Comparison of ENCODE assay signal across 22 cellular contexts in the genomic region with DNA sequence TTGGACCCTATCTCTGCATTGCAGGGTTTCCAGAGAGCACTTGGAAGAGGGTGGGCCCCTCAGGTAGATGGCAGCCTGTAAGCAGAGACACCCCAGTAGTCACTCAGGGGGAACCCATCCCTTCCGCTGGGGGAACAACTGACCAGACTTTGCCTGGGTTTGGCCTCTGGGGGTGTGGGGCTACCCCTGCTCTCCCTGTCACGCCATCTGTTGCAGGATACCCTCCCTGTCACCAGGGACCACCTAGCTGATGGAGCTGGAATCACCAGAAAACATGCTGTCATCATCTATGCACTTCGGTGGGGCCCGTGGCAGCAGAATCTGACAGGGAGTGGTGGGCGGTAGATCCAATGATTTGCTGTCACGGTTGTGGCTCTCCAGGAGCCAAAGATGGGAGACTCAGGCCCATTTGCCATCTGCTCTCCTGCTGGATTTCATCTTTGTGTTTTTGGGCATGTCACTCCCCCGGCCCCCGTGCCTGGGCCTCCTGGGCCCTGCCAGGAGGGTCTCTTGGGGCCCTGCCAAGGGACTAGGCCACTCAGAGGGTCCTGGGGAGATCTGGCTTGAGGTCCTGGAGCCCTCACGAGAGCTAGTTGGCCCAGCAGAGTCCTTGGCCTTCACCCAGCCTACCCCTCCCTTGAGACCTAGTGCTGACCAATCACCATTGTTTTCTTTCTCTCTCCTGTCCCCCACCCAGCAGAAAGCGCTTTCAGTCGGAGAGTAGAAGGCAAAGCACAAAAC. TPM values are rescaled to one million over a fixed set of nuclear protein-coding genes. Genes with fewer than 3 reads are reported as not detected.
DNase-seq lines count a peak whose midpoint lies in the region; ATAC-seq and TF ChIP-seq lines count a peak whose summit lies in the region.
"Had no signal": no experiment of that assay in that cellular context is flagged by ENCODE, and none has a peak within 500 bp of the region (broad histone marks: within the 10 kb centered on the region; RNA-seq: fewer than 3 reads in every experiment).

No MANE protein-coding gene starts in this region.

- H3K27ac ChIP-seq in neuronal stem cell (replicated peaks; ENCODE audit: low read length), result peak overlapping the region; percentile 53
- no peak overlapping the region for H3K27ac ChIP-seq in naive thymus-derived CD4-positive, alpha-beta T cell (ENCODE audit: low read depth, low read length)
- no peak overlapping the region for H3K27ac ChIP-seq in RWPE1
- H3K27ac ChIP-seq: thoracic aorta had no signal

- H2AK5ac ChIP-seq in neuronal stem cell (ENCODE audit: low read depth, low read length), result peak overlapping the region; percentile 7

- no peaks in the 10 kb centered on the region for H3K79me1 ChIP-seq in neuronal stem cell (ENCODE audit: low read depth, low read length)

- H3K27me3 Mint-ChIP-seq in naive thymus-derived CD4-positive, alpha-beta T cell, result no peaks in the 10 kb centered on the region
- H3K27me3 Mint-ChIP-seq: activated naive CD4-positive, alpha-beta T cell treated with anti-CD3 and anti-CD28 coated beads, Interleukin-2, amount 50 U/mL, for 24 hours; activated T-helper 17 cell treated with anti-CD3 and anti-CD28 coated beads, Interleukin-2, amount 50 U/mL, for 72 hours; CD4-positive, alpha-beta memory T cell had no signal

- no peaks in the 10 kb centered on the region for H3K9me3 Mint-ChIP-seq in naive thymus-derived CD4-positive, alpha-beta T cell
- H3K9me3 Mint-ChIP-seq: activated naive CD4-positive, alpha-beta T cell treated with anti-CD3 and anti-CD28 coated beads, Interleukin-2, amount 50 U/mL, for 24 hours; activated T-helper 17 cell treated with anti-CD3 and anti-CD28 coated beads, Interleukin-2, amount 50 U/mL, for 72 hours had no signal

- 0 out of 2 replicates have a peak, but pooled peaks have one; percentile 7 for TF ChIP-seq CTCF in BE2C (IDR thresholded peaks at IDR 0.05; ENCODE audit: low read depth, low read length)
- no peak for TF ChIP-seq CTCF in GM10248 (IDR thresholded peaks at IDR 0.05; ENCODE audit: control extremely low read depth, extremely low read depth, low read depth, missing control alignments)
- TF ChIP-seq CTCF in fibroblast of the aortic adventitia (IDR thresholded peaks at IDR 0.05; ENCODE audit: insufficient read depth, low read length), result no peak
- TF ChIP-seq CTCF in RWPE1 (conservative IDR thresholded peaks at IDR 0.05; ENCODE audit: low read depth), result no peak

- H2AFZ ChIP-seq in neuronal stem cell (ENCODE audit: low read length), result no peak overlapping the region

- H3K18ac ChIP-seq in neuronal stem cell (ENCODE audit: low read length), result no peak overlapping the region

- H3K14ac ChIP-seq in neuronal stem cell (ENCODE audit: low read length), result no peak overlapping the region

- no peaks in the 10 kb centered on the region for H3K27me3 ChIP-seq in BE2C
- no peaks in the 10 kb centered on the region for H3K27me3 ChIP-seq in neuronal stem cell (ENCODE audit: control insufficient read depth in 3 of 3, insufficient read depth in 3 of 3, low read depth in 1 of 3, low read length in 3 of 3)
- no peaks in the 10 kb centered on the region for H3K27me3 ChIP-seq in naive thymus-derived CD4-positive, alpha-beta T cell (ENCODE audit: control insufficient read depth in 2 of 2, insufficient read depth in 2 of 2, low read length in 2 of 2)

- H3K23ac ChIP-seq in neuronal stem cell (ENCODE audit: low read depth, low read length, poor library complexity), result no peak overlapping the region

- no peak for ATAC-seq in naive thymus-derived CD4-positive, alpha-beta T cell
- ATAC-seq in GM19328 (IDR thresholded peaks at IDR 0.05; ENCODE audit: unreplicated experiment), result no peak
- ATAC-seq: activated T-helper 17 cell treated with anti-CD3 and anti-CD28 coated beads, Interleukin-2, amount 50 U/mL, for 72 hours; Panc1 had no signal

- peaks cover 7% of the 10 kb centered on the region for H3K4me1 ChIP-seq in BE2C
- peaks cover 0 to 11% of the 10 kb centered on the region in 2 donors for H3K4me1 ChIP-seq in neuronal stem cell (ENCODE audit: control insufficient read depth in 2 of 2, insufficient read depth in 1 of 2, low read depth in 1 of 2, low read length in 2 of 2)
- H3K4me1 ChIP-seq in naive thymus-derived CD4-positive, alpha-beta T cell (ENCODE audit: control insufficient read depth in 2 of 2, insufficient read depth in 2 of 2, low read length in 2 of 2), result no peaks in the 10 kb centered on the region

- H2BK15ac ChIP-seq in neuronal stem cell (ENCODE audit: low read length), result no peak overlapping the region

- no peak overlapping the region for H3K9ac ChIP-seq in neuronal stem cell (ENCODE audit: low read depth, low read length, poor library complexity)

- H4K8ac ChIP-seq in neuronal stem cell (ENCODE audit: low read depth, low read length), result no peak overlapping the region

- no peaks in the 10 kb centered on the region for H3K9me3 ChIP-seq in BE2C
- peaks cover 0 to 3% of the 10 kb centered on the region in 2 donors for H3K9me3 ChIP-seq in neuronal stem cell (replicated peaks in 1 of 2; ENCODE audit: control insufficient read depth in 2 of 2, insufficient read depth in 1 of 2, low read depth in 1 of 2, low read length in 2 of 2)
- H3K9me3 ChIP-seq in naive thymus-derived CD4-positive, alpha-beta T cell (ENCODE audit: control insufficient read depth in 2 of 3, low read length in 3 of 3), result no peaks in the 10 kb centered on the region
- H3K9me3 ChIP-seq: thoracic aorta had no signal

- H2BK12ac ChIP-seq in neuronal stem cell (ENCODE audit: low read length), result no peak overlapping the region

- CTCF ChIA-PET in GM10248 (lab: Yijun Ruan, JAX), result no interaction called here
- CTCF ChIA-PET in naive thymus-derived CD4-positive, alpha-beta T cell (lab: Charles Lee), result no interaction called here
- CTCF ChIA-PET in RWPE1 (lab: Yijun Ruan, JAX), result interaction anchor here (0.6 kb wide), 1 partner anchor 315 kb away, joined by 3 read pairs; no protein-coding TSS in a partner anchor

- H3K36me3 ChIP-seq in BE2C (peaks cover 25% of the 10 kb centered on the region), neuronal stem cell (replicated peaks in 1 of 2; ENCODE audit: control insufficient read depth in 2 of 2, insufficient read depth in 2 of 2, low read length in 2 of 2) (peaks cover 52 to 79% of the 10 kb centered on the region in 2 donors)
- H3K36me3 ChIP-seq in naive thymus-derived CD4-positive, alpha-beta T cell (ENCODE audit: control insufficient read depth in 2 of 3, insufficient read depth in 3 of 3, low read length in 3 of 3), result no peaks in the 10 kb centered on the region

- H2BK120ac ChIP-seq in neuronal stem cell (ENCODE audit: low read depth, low read length), result no peak overlapping the region

- H3K4ac ChIP-seq in neuronal stem cell (ENCODE audit: low read length), result no peak overlapping the region

- intact Hi-C loops in naive thymus-derived CD4-positive, alpha-beta T cell (cut with micrococcal nuclease), result no loop called here

- H3K36me3 Mint-ChIP-seq in naive thymus-derived CD4-positive, alpha-beta T cell, result peaks cover 0 to under 1% (median 0%) of the 10 kb centered on the region in 5 donors
- H3K36me3 Mint-ChIP-seq: activated naive CD4-positive, alpha-beta T cell treated with anti-CD3 and anti-CD28 coated beads, Interleukin-2, amount 50 U/mL, for 24 hours; CD4-positive, alpha-beta memory T cell had no signal

- H3K4me2 ChIP-seq in neuronal stem cell (ENCODE audit: insufficient read depth, low read length, poor library complexity, severe bottlenecking), result no peak overlapping the region

- WGBS in neuronal stem cell (ENCODE audit: extremely low coverage in 2 of 2, insufficient read length in 2 of 2, insufficient replicate concordance in 1 of 2), 2 donors, result no CpG with 5 or more reads among the region's 11 CpGs

- H3K4me1 Mint-ChIP-seq in naive thymus-derived CD4-positive, alpha-beta T cell, result no peaks in the 10 kb centered on the region
- H3K4me1 Mint-ChIP-seq: activated naive CD4-positive, alpha-beta T cell treated with anti-CD3 and anti-CD28 coated beads, Interleukin-2, amount 50 U/mL, for 24 hours; activated T-helper 17 cell treated with anti-CD3 and anti-CD28 coated beads, Interleukin-2, amount 50 U/mL, for 72 hours; CD4-positive, alpha-beta memory T cell had no signal

- peak; percentile 39 for DNase-seq in BE2C
- DNase-seq in GM10248 (ENCODE audit: extremely low spot score), result peak; percentile 13
- DNase-seq in fibroblast of the aortic adventitia (ENCODE audit: low read depth), result peak; percentile 25
- no peak for DNase-seq in neuronal stem cell (ENCODE audit: low spot score)
- DNase-seq in naive thymus-derived CD4-positive, alpha-beta T cell, result no peak
- DNase-seq in RWPE1 (ENCODE audit: low spot score), result no peak
- no peak for DNase-seq in NCI-H2227 (lab: John Stamatoyannopoulos, UW; ENCODE audit: unreplicated experiment)
- DNase-seq: CD4-positive, alpha-beta memory T cell; cortex of kidney; KG1; NCI-H1436 treated with DMSO at 0.1 percent for 48 hours; NCI-H526 treated with DMSO at 0.1 percent for 48 hours; stimulated activated CD4-positive, alpha-beta T cell treated with anti-CD3 and anti-CD28 coated beads, Interleukin-12 subunit alpha, Interleukin-12 subunit beta, amount 100 ng/mL, for 4 hours; stimulated activated CD4-positive, alpha-beta T cell treated with anti-CD3 and anti-CD28 coated beads, Interleukin-4, amount 100 ng/mL, for 4 hours; stimulated activated naive CD4-positive, alpha-beta T cell treated with Interleukin-2 at 50 U/mL for 16 hours had no signal

- no peak overlapping the region for H3K4me3 Mint-ChIP-seq in naive thymus-derived CD4-positive, alpha-beta T cell
- H3K4me3 Mint-ChIP-seq: activated naive CD4-positive, alpha-beta T cell treated with anti-CD3 and anti-CD28 coated beads, Interleukin-2, amount 50 U/mL, for 24 hours; activated T-helper 17 cell treated with anti-CD3 and anti-CD28 coated beads, Interleukin-2, amount 50 U/mL, for 72 hours; CD4-positive, alpha-beta memory T cell had no signal

- POLR2A ChIA-PET in GM10248 (lab: Yijun Ruan, JAX) (no interaction called here), RWPE1 (lab: Yijun Ruan, JAX; ENCODE audit: low non-redundant PET) (no interaction called here)
- POLR2A ChIA-PET in naive thymus-derived CD4-positive, alpha-beta T cell (lab: Charles Lee), result no interaction called here

- H4K91ac ChIP-seq in neuronal stem cell (ENCODE audit: low read depth, low read length, poor library complexity), result no peak overlapping the region

- no peak overlapping the region for H3K4me3 ChIP-seq in BE2C (ENCODE audit: low read depth, low read length)
- H3K4me3 ChIP-seq in fibroblast of the aortic adventitia (ENCODE audit: low read depth, low read length), result no peak overlapping the region
- no peak overlapping the region for H3K4me3 ChIP-seq in neuronal stem cell (ENCODE audit: low read length in 2 of 2)
- H3K4me3 ChIP-seq in naive thymus-derived CD4-positive, alpha-beta T cell (ENCODE audit: low read length), result no peak overlapping the region
- H3K4me3 ChIP-seq: thoracic aorta had no signal

- no peak overlapping the region for H2BK5ac ChIP-seq in neuronal stem cell (ENCODE audit: low read length)

- H3K27ac Mint-ChIP-seq in naive thymus-derived CD4-positive, alpha-beta T cell, result no peak overlapping the region
- H3K27ac Mint-ChIP-seq: activated naive CD4-positive, alpha-beta T cell treated with anti-CD3 and anti-CD28 coated beads, Interleukin-2, amount 50 U/mL, for 24 hours; activated T-helper 17 cell treated with anti-CD3 and anti-CD28 coated beads, Interleukin-2, amount 50 U/mL, for 72 hours; CD4-positive, alpha-beta memory T cell had no signal

RNA-seq across cellular contexts. Expression of gene AMBP, which starts 46.0 kb away (rescaled TPM):
- polyA plus RNA-seq in BE2C (2012; ENCODE audit: insufficient read depth, insufficient read length, low read depth), result 0.56 TPM
- 0.27 TPM in 1 of 2 replicates, not detected in the other for total RNA-seq in fibroblast of the aortic adventitia (ENCODE audit: low replicate concordance)
- 0.06 TPM for polyA plus RNA-seq in neuronal stem cell (2013, experiment 1 of 2)
- polyA plus RNA-seq in neuronal stem cell (2013, experiment 2 of 2), result 0.11 TPM
- total RNA-seq in naive thymus-derived CD4-positive, alpha-beta T cell, result not detected
- polyA plus RNA-seq in naive thymus-derived CD4-positive, alpha-beta T cell, result not detected
- total RNA-seq: activated T-helper 17 cell treated with anti-CD3 and anti-CD28 coated beads, Interleukin-2, amount 50 U/mL, for 72 hours; bronchial epithelial cell; CD4-positive, alpha-beta memory T cell; osteoblast; thoracic aorta had no signal
- polyA plus RNA-seq: CD4-positive, alpha-beta memory T cell had no signal

Comparison
In these comparisons a context has a peak if more than half of its experiments do, and no peak if none do; other contexts are left out.
1. DNase-seq: peak in BE2C (single experiment), GM10248 (single experiment) and fibroblast of the aortic adventitia (single experiment); none in neuronal stem cell (single experiment), naive thymus-derived CD4-positive, alpha-beta T cell (0 of 9), RWPE1 (single experiment) and NCI-H2227 (single experiment).